In the genomic region with DNA sequence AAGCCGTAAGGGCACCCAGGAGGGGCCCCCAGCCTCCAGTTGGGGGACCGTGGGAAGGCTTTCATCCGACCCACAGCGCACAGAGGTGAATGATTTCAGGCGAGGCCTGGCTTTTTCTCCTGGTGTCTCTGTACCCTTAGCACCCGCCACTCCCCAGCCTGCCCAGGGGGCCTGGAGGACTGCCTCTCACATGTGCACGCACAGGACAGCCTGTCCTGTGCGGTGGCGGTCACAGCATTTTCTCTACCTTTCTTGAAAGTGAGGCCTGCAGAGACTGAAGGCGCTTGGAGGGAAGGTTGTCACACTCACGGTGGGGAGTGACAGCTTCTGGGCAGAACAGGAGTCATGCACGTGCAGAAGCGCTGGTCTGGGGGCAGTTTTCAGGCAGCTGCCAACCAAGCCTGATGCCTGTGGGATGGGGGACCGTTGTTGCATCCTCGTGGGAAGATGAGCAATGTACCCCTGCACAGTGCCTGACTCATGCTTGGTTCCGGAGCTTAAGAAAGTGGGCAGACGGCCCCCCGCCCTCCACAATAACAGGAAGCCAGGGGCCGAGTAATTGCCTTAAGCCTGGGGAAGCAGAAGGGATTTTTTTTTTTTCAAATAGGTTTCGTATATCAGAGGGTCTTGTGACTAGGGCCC, we compare ENCODE assay signal across 14 cellular contexts.
DNase-seq lines count a peak whose midpoint lies in the region; TF ChIP-seq lines count a peak whose summit lies in the region.
"Had no signal": no experiment of that assay in that cellular context is flagged by ENCODE, and none has a peak within 500 bp of the region (broad histone marks: within the 10 kb centered on the region; RNA-seq: fewer than 3 reads in every experiment).

No MANE protein-coding gene starts in this region.

- no peak overlapping the region for H3K56ac ChIP-seq in mesendoderm (ENCODE audit: low read length)

- H3K27ac ChIP-seq in mesendoderm (ENCODE audit: low read depth, low read length): no peak overlapping the region
- H3K27ac ChIP-seq: coronary artery, ovary, SK-N-MC, vagina had no signal

- no peak overlapping the region for H4K8ac ChIP-seq in mesendoderm (ENCODE audit: low read depth, low read length)

- H3K27ac Mint-ChIP-seq in neural crest cell (ENCODE audit: unreplicated experiment): peak overlapping the region; percentile 83

- no peak overlapping the region for H3K9ac ChIP-seq in mesendoderm (ENCODE audit: low read length)

- H4K5ac ChIP-seq in mesendoderm (ENCODE audit: low read length): no peak overlapping the region

- H3K18ac ChIP-seq in mesendoderm (ENCODE audit: low read length): no peak overlapping the region

- no peak overlapping the region for H2AK5ac ChIP-seq in mesendoderm (ENCODE audit: low read length)

- no peak overlapping the region for H3K4me2 ChIP-seq in mesendoderm (ENCODE audit: low read length)

- no peak overlapping the region for H3K4me3 ChIP-seq in cardiac fibroblast (replicated peaks in 1 of 2; ENCODE audit: low read depth in 2 of 2, low read length in 2 of 2)
- no peak overlapping the region for H3K4me3 ChIP-seq in mesendoderm (ENCODE audit: low read length)
- H3K4me3 ChIP-seq: coronary artery, ovary, SK-N-MC, vagina had no signal

- no peaks in the 10 kb centered on the region for H3K79me1 ChIP-seq in mesendoderm (ENCODE audit: low read length)

- no peak overlapping the region for H2BK15ac ChIP-seq in mesendoderm (replicated peaks; ENCODE audit: low read depth)

- H3K36me3 Mint-ChIP-seq in neural crest cell (ENCODE audit: low read depth): no peaks in the 10 kb centered on the region

- WGBS in mesendoderm (ENCODE audit: extremely low coverage, insufficient coverage, low lambda C conversion rate): no CpG with 5 or more reads among the region's 20 CpGs

- no peak overlapping the region for H3K23ac ChIP-seq in mesendoderm (ENCODE audit: low read length)

- H3K9me3 Mint-ChIP-seq in neural crest cell: no peaks in the 10 kb centered on the region

- no peaks in the 10 kb centered on the region for H3K27me3 Mint-ChIP-seq in neural crest cell (ENCODE audit: low read depth)

- TF ChIP-seq CTCF in cardiac fibroblast (IDR thresholded peaks at IDR 0.05; ENCODE audit: low read depth, low read length) (no peak), neural crest cell (conservative IDR thresholded peaks at IDR 0.05) (no peak)

- peaks cover 17% of the 10 kb centered on the region for H3K4me1 Mint-ChIP-seq in neural crest cell

- H3K36me3 ChIP-seq in mesendoderm (ENCODE audit: control insufficient read depth, insufficient read depth, low read length): no peaks in the 10 kb centered on the region
- H3K36me3 ChIP-seq: ovary, vagina had no signal

- in situ Hi-C loops in G401 (cut with HindIII; ENCODE audit: low sequenced_read_pairs): no loop called here

- H2BK5ac ChIP-seq in mesendoderm (ENCODE audit: low read length): no peak overlapping the region

- H3K4ac ChIP-seq in mesendoderm (ENCODE audit: low read depth, low read length): no peak overlapping the region

- H3K4me1 ChIP-seq in mesendoderm (ENCODE audit: control insufficient read depth, low read depth, low read length): peaks cover 8% of the 10 kb centered on the region

- no peaks in the 10 kb centered on the region for H3K79me2 ChIP-seq in mesendoderm (ENCODE audit: control insufficient read depth, insufficient read depth, low read length)

- H3K4me3 Mint-ChIP-seq in neural crest cell: no peak overlapping the region

- peak; percentile 57 for DNase-seq in G401 (ENCODE audit: low spot score)
- peak; percentile 93 for DNase-seq in NCI-H82 (lab: John Stamatoyannopoulos, UW)
- peak; percentile 58 to 89 for DNase-seq in cardiac fibroblast (ENCODE audit: low read depth in 2 of 2)
- no peak for DNase-seq in neural crest cell (ENCODE audit: low read depth, low spot score)
- DNase-seq in NCI-H510A treated with DMSO at 0.1 percent for 48 hours (lab: John Stamatoyannopoulos, UW): no peak
- DNase-seq in midbrain (lab: John Stamatoyannopoulos, UW): no peak
- DNase-seq in mesendoderm: no peak
- DNase-seq in inferior parietal cortex (ENCODE audit: extremely low spot score): no peak
- DNase-seq: H7, NCI-H1436, ovary had no signal

- no peaks in the 10 kb centered on the region for H3K27me3 ChIP-seq in mesendoderm (ENCODE audit: insufficient read depth, low read length, poor library complexity)
- H3K27me3 ChIP-seq: ovary, vagina had no signal

- no peak overlapping the region for H2BK120ac ChIP-seq in mesendoderm (ENCODE audit: low read depth, low read length)

Comparison
In these comparisons a context has a peak if more than half of its experiments do, and no peak if none do; other contexts are left out.
1. DNase-seq: peak in G401 (single experiment), NCI-H82 (single experiment) and cardiac fibroblast (2 of 2); none in neural crest cell (single experiment), NCI-H510A treated with DMSO at 0.1 percent for 48 hours (single experiment), midbrain (single experiment), mesendoderm (single experiment) and inferior parietal cortex (single experiment).